ENCODE assay signal across 34 cellular contexts in the genomic region with DNA sequence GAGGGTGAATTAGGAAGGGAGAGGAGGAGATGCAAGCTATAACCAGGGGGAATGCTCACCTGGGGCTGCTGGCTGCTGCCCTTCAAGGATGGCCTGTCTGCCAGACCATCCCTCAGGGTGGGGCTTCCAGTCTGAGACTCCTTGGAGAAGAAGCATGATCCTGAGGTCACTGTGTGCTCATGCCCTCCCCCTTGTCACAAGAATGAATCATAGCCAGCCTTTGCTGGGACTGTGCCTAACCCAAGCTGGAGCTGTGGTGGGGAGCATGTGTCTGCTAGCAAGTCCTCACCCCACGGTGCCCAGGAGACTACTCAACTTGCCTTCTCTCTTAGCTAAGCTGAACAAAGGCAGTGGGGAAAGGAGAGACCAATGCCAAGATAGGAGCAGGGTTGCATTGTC.
DNase-seq lines count a peak whose midpoint lies in the region; ATAC-seq and TF ChIP-seq lines count a peak whose summit lies in the region.
"Had no signal": no experiment of that assay in that cellular context is flagged by ENCODE, and none has a peak within 500 bp of the region (broad histone marks: within the 10 kb centered on the region; RNA-seq: fewer than 3 reads in every experiment).

No MANE protein-coding gene starts in this region.

- H3K4me1 ChIP-seq in GM23248 (ENCODE audit: insufficient read depth) = peaks cover 15% of the 10 kb centered on the region; the same call in 1 of the 2 replicates
- peaks cover 26% of the 10 kb centered on the region for H3K4me1 ChIP-seq in endodermal cell (ENCODE audit: control insufficient read depth, insufficient read depth, low read length)
- H3K4me1 ChIP-seq in neuronal stem cell (ENCODE audit: control insufficient read depth in 2 of 2, insufficient read depth in 1 of 2, low read depth in 1 of 2, low read length in 2 of 2) = peaks cover 6 to 9% of the 10 kb centered on the region in 2 donors
- H3K4me1 ChIP-seq: ascending aorta; BLaER1 treated with 17β-estradiol and CSF1 and Interleukin-3, amounts not matched to agents 10 nM and 100 nM; gastroesophageal sphincter; left ventricle myocardium inferior had no signal

- no peak overlapping the region for H2AFZ ChIP-seq in GM23248
- H2AFZ ChIP-seq in neuronal stem cell (ENCODE audit: low read length) = no peak overlapping the region

- peaks cover 3% of the 10 kb centered on the region for H3K27me3 Mint-ChIP-seq in endodermal cell (ENCODE audit: insufficient read depth)
- H3K27me3 Mint-ChIP-seq: activated CD4-positive, alpha-beta memory T cell treated with anti-CD3 and anti-CD28 coated beads, Interleukin-2, amount 10 ng/mL, durations not matched to agents 7 days and 5 days had no signal

- no peak overlapping the region for H2BK15ac ChIP-seq in neuronal stem cell (ENCODE audit: low read length)

- no peak overlapping the region for H3K27ac ChIP-seq in GM23248
- H3K27ac ChIP-seq in endodermal cell (ENCODE audit: low read depth, low read length) = no peak overlapping the region
- H3K27ac ChIP-seq in neuronal stem cell (replicated peaks; ENCODE audit: low read length) = no peak overlapping the region
- H3K27ac ChIP-seq: ascending aorta; BLaER1 treated with 17β-estradiol and CSF1 and Interleukin-3, amounts not matched to agents 10 nM and 100 nM; gastroesophageal sphincter; left ventricle myocardium inferior; RWPE1 had no signal

- no peak overlapping the region for H3K23ac ChIP-seq in neuronal stem cell (ENCODE audit: low read depth, low read length, poor library complexity)

- H3K36me3 Mint-ChIP-seq in endodermal cell (ENCODE audit: low read depth) = peaks cover 2% of the 10 kb centered on the region
- H3K36me3 Mint-ChIP-seq: activated naive CD4-positive, alpha-beta T cell treated with anti-CD3 and anti-CD28 coated beads, Interleukin-2, amount 50 U/mL, for 72 hours; mesothelial cell of epicardium; naive thymus-derived CD4-positive, alpha-beta T cell had no signal

- H3K9me3 Mint-ChIP-seq in endodermal cell = no peaks in the 10 kb centered on the region
- H3K9me3 Mint-ChIP-seq: activated CD4-positive, alpha-beta memory T cell treated with anti-CD3 and anti-CD28 coated beads, Interleukin-2, amount 10 ng/mL, durations not matched to agents 7 days and 5 days; activated T-helper 2 cell treated with anti-CD3 and anti-CD28 coated beads, Interferon-gamma antibody, Interleukin-2, Interleukin-4, amounts not matched to agents 10 μg/mL and 5 μg/mL and 100 μg/mL, durations not matched to agents 14 hours and 24 hours and 36 hours; mesothelial cell of epicardium had no signal

- no peak overlapping the region for H3K14ac ChIP-seq in neuronal stem cell (ENCODE audit: low read length)

- H4K91ac ChIP-seq in neuronal stem cell (ENCODE audit: low read depth, low read length, poor library complexity) = no peak overlapping the region

- no peak overlapping the region for H4K8ac ChIP-seq in neuronal stem cell (ENCODE audit: low read depth, low read length)

- no peaks in the 10 kb centered on the region for H3K79me1 ChIP-seq in neuronal stem cell (ENCODE audit: low read depth, low read length)

- in situ Hi-C loops in GM23248 (cut with MboI) = no loop called here

- no peak overlapping the region for H2BK12ac ChIP-seq in neuronal stem cell (ENCODE audit: low read length)

- H3K4ac ChIP-seq in neuronal stem cell (ENCODE audit: low read length) = no peak overlapping the region

- no peak overlapping the region for H3K27ac Mint-ChIP-seq in endodermal cell
- H3K27ac Mint-ChIP-seq: activated CD4-positive, alpha-beta memory T cell treated with anti-CD3 and anti-CD28 coated beads, Interleukin-2, amount 10 ng/mL, durations not matched to agents 7 days and 5 days; activated naive CD4-positive, alpha-beta T cell treated with anti-CD3 and anti-CD28 coated beads, Interleukin-2, amount 50 U/mL, for 72 hours; activated T-helper 2 cell treated with anti-CD3 and anti-CD28 coated beads, Interferon-gamma antibody, Interleukin-2, Interleukin-4, amounts not matched to agents 10 μg/mL and 5 μg/mL and 100 μg/mL, durations not matched to agents 14 hours and 24 hours and 36 hours; immature natural killer cell; mesothelial cell of epicardium; naive thymus-derived CD4-positive, alpha-beta T cell had no signal

- no peak for ATAC-seq in HG03457 (IDR thresholded peaks at IDR 0.05; ENCODE audit: unreplicated experiment)
- no peak for ATAC-seq in HG02642 (IDR thresholded peaks at IDR 0.05; ENCODE audit: poor library complexity, unreplicated experiment)
- ATAC-seq: activated CD4-positive, CD25-positive, alpha-beta regulatory T cell treated with anti-CD3 and anti-CD28 coated beads, Interleukin-2, amount 50 U/mL, for 24 hours; activated naive CD4-positive, alpha-beta T cell treated with anti-CD3 and anti-CD28 coated beads, Interleukin-2, amount 50 U/mL, for 72 hours; esophagus mucosa; gastroesophageal sphincter; naive thymus-derived CD4-positive, alpha-beta T cell; stimulated activated naive CD8-positive, alpha-beta T cell treated with anti-CD3 and anti-CD28 coated beads, Interleukin-15, amount 100 ng/mL, for 72 hours had no signal

- H2AK5ac ChIP-seq in neuronal stem cell (ENCODE audit: low read depth, low read length) = peak overlapping the region; percentile 34

- H3K4me3 ChIP-seq in GM23248 (no peak overlapping the region), endodermal cell (ENCODE audit: low read length) (peak overlapping the region; percentile 20), neuronal stem cell (ENCODE audit: low read length in 2 of 2) (no peak overlapping the region)
- H3K4me3 ChIP-seq: ascending aorta; BLaER1 treated with 17β-estradiol and CSF1 and Interleukin-3, amounts not matched to agents 10 nM and 100 nM; gastroesophageal sphincter; left ventricle myocardium inferior; MG63 had no signal

- no peak overlapping the region for H3K18ac ChIP-seq in neuronal stem cell (ENCODE audit: low read length)

- H3K36me3 ChIP-seq in GM23248 (ENCODE audit: low read depth) (no peaks in the 10 kb centered on the region), endodermal cell (ENCODE audit: control insufficient read depth, insufficient read depth, low read length) (no peaks in the 10 kb centered on the region), neuronal stem cell (replicated peaks in 1 of 2; ENCODE audit: control insufficient read depth in 2 of 2, insufficient read depth in 2 of 2, low read length in 2 of 2) (no peaks in the 10 kb centered on the region)
- H3K36me3 ChIP-seq: ascending aorta; BLaER1 treated with 17β-estradiol and CSF1 and Interleukin-3, amounts not matched to agents 10 nM and 100 nM; gastroesophageal sphincter; left ventricle myocardium inferior had no signal

- no peaks in the 10 kb centered on the region for H3K79me2 ChIP-seq in GM23248 (ENCODE audit: insufficient read depth)

- H3K4me3 Mint-ChIP-seq in endodermal cell = no peak overlapping the region
- H3K4me3 Mint-ChIP-seq: activated CD4-positive, alpha-beta memory T cell treated with anti-CD3 and anti-CD28 coated beads, Interleukin-2, amount 10 ng/mL, durations not matched to agents 7 days and 5 days; immature natural killer cell; mesothelial cell of epicardium; naive thymus-derived CD4-positive, alpha-beta T cell; stimulated activated naive CD8-positive, alpha-beta T cell treated with anti-CD3 and anti-CD28 coated beads, Interleukin-15, amount 100 ng/mL, for 72 hours had no signal

- peaks cover 3% of the 10 kb centered on the region; the same call in 1 of the 2 replicates for H3F3A ChIP-seq in GM23248 (ENCODE audit: insufficient read depth)

- H4K20me1 ChIP-seq in GM23248 (ENCODE audit: insufficient read depth) = no peaks in the 10 kb centered on the region
- H4K20me1 ChIP-seq: BLaER1 treated with 17β-estradiol and CSF1 and Interleukin-3, amounts not matched to agents 10 nM and 100 nM had no signal

- TF ChIP-seq CTCF in endodermal cell (conservative IDR thresholded peaks at IDR 0.05) = no peak

- H2BK5ac ChIP-seq in neuronal stem cell (ENCODE audit: low read length) = no peak overlapping the region

- DNase-seq in AG20443 (ENCODE audit: low spot score) (peak; percentile 51), GM23248 (peak; percentile 46), endodermal cell (peak; percentile 59), neuronal stem cell (ENCODE audit: low spot score) (no peak), ureter (ENCODE audit: low spot score) (no peak)
- no peak for DNase-seq in activated CD4-positive, CD25-positive, alpha-beta regulatory T cell treated with anti-CD3 and anti-CD28 coated beads, Interleukin-2, amount 50 U/mL, for 72 hours
- DNase-seq: activated CD4-positive, alpha-beta memory T cell treated with anti-CD3 and anti-CD28 coated beads, Interleukin-2, amount 10 ng/mL, durations not matched to agents 7 days and 5 days; COR-L47; cortex of kidney; DMS79; hippocampal formation; immature natural killer cell; KBM-7; left ventricle myocardium inferior; MG63; naive thymus-derived CD4-positive, alpha-beta T cell; NCI-H1105 treated with DMSO at 0.1 percent for 48 hours; NCI-H2081; NCI-H446; NCI-H82; occipital lobe; stimulated activated naive CD8-positive, alpha-beta T cell treated with anti-CD3 and anti-CD28 coated beads, Interleukin-15, amount 100 ng/mL, for 72 hours; T-helper 1 cell had no signal

- H2BK120ac ChIP-seq in neuronal stem cell (ENCODE audit: low read depth, low read length) = no peak overlapping the region

- H3K9ac ChIP-seq in GM23248 = no peak overlapping the region
- no peak overlapping the region for H3K9ac ChIP-seq in endodermal cell (ENCODE audit: extremely low read depth, low read length, poor library complexity, severe bottlenecking)
- H3K9ac ChIP-seq in neuronal stem cell (ENCODE audit: low read depth, low read length, poor library complexity) = no peak overlapping the region
- H3K9ac ChIP-seq: BLaER1 treated with 17β-estradiol and CSF1 and Interleukin-3, amounts not matched to agents 10 nM and 100 nM had no signal

- H3K27me3 ChIP-seq in GM23248 (replicated peaks; ENCODE audit: insufficient read depth) = no peaks in the 10 kb centered on the region
- H3K27me3 ChIP-seq in endodermal cell (ENCODE audit: control insufficient read depth, insufficient read depth, low read length, poor library complexity, severe bottlenecking) = no peaks in the 10 kb centered on the region
- no peaks in the 10 kb centered on the region for H3K27me3 ChIP-seq in neuronal stem cell (ENCODE audit: control insufficient read depth in 3 of 3, insufficient read depth in 3 of 3, low read depth in 1 of 3, low read length in 3 of 3)
- H3K27me3 ChIP-seq: ascending aorta; BLaER1 treated with 17β-estradiol and CSF1 and Interleukin-3, amounts not matched to agents 10 nM and 100 nM; MG63 had no signal

- H3K9me3 ChIP-seq in GM23248 (ENCODE audit: low read depth) (no peaks in the 10 kb centered on the region), endodermal cell (ENCODE audit: control insufficient read depth, low read length) (no peaks in the 10 kb centered on the region), neuronal stem cell (replicated peaks in 1 of 2; ENCODE audit: control insufficient read depth in 2 of 2, insufficient read depth in 1 of 2, low read depth in 1 of 2, low read length in 2 of 2) (no peaks in the 10 kb centered on the region)
- H3K9me3 ChIP-seq: ascending aorta; BLaER1 treated with 17β-estradiol and CSF1 and Interleukin-3, amounts not matched to agents 10 nM and 100 nM; gastroesophageal sphincter; left ventricle myocardium inferior had no signal

- 35 to 44% methylated on average over 1 of the region's 1 CpG for WGBS in GM23248 (ENCODE audit: low coverage in 1 of 2, low lambda C conversion rate in 2 of 2, missing lambda C conversion rate in 2 of 2), 2 experiments
- WGBS in endodermal cell (ENCODE audit: insufficient coverage in 1 of 2, insufficient read length in 1 of 2), 2 experiments = 80 to 100% methylated on average over 1 of the region's 1 CpG
- no CpG with 5 or more reads among the region's 1 CpG for WGBS in neuronal stem cell (ENCODE audit: extremely low coverage in 2 of 2, insufficient read length in 2 of 2, insufficient replicate concordance in 1 of 2), 2 donors

- H3K4me2 ChIP-seq in GM23248 (ENCODE audit: unreplicated experiment) = no peak overlapping the region
- H3K4me2 ChIP-seq in neuronal stem cell (ENCODE audit: insufficient read depth, low read length, poor library complexity, severe bottlenecking) = no peak overlapping the region
- H3K4me2 ChIP-seq: BLaER1 treated with 17β-estradiol and CSF1 and Interleukin-3, amounts not matched to agents 10 nM and 100 nM had no signal

- H3K4me1 Mint-ChIP-seq in endodermal cell = peaks cover 55% of the 10 kb centered on the region
- H3K4me1 Mint-ChIP-seq: activated CD4-positive, alpha-beta memory T cell treated with anti-CD3 and anti-CD28 coated beads, Interleukin-2, amount 10 ng/mL, durations not matched to agents 7 days and 5 days; immature natural killer cell; naive thymus-derived CD4-positive, alpha-beta T cell; stimulated activated naive CD8-positive, alpha-beta T cell treated with anti-CD3 and anti-CD28 coated beads, Interleukin-15, amount 100 ng/mL, for 72 hours had no signal

- no peaks in the 10 kb centered on the region for H3K9me2 ChIP-seq in GM23248 (ENCODE audit: insufficient read depth)

Comparison
In these comparisons a context has a peak if more than half of its experiments do, and no peak if none do; other contexts are left out.
1. DNase-seq: peak in AG20443 (single experiment), GM23248 (single experiment) and endodermal cell (single experiment); none in neuronal stem cell (single experiment), ureter (single experiment) and activated CD4-positive, CD25-positive, alpha-beta regulatory T cell treated with anti-CD3 and anti-CD28 coated beads, Interleukin-2, amount 50 U/mL, for 72 hours (single experiment).